ENCODE assay signal across 27 cellular contexts in genomic region chr3:9198261-9198660, GRCh38.
"Had no signal": no experiment of that assay in that cellular context is flagged by ENCODE, and none has a peak within 500 bp of the region (broad histone marks: within the 10 kb centered on the region; RNA-seq: fewer than 3 reads in every experiment).

No MANE protein-coding gene starts in this region.

- H3K27me3 ChIP-seq: body of pancreas, esophagus squamous epithelium, right atrium auricular region, uterus had no signal

- H3K9me3 ChIP-seq: body of pancreas, esophagus squamous epithelium, right atrium auricular region, thoracic aorta, uterus had no signal

- H3K9me3 Mint-ChIP-seq: activated naive CD4-positive, alpha-beta T cell treated with anti-CD3 and anti-CD28 coated beads, Interleukin-2, amount 50 U/mL, for 24 hours; activated naive CD8-positive, alpha-beta T cell treated with anti-CD3 and anti-CD28 coated beads, Interleukin-2, amount 50 U/mL, for 24 hours; activated T-helper 2 cell treated with anti-CD3 and anti-CD28 coated beads, Interferon-gamma antibody, Interleukin-2, Interleukin-4, amounts not matched to agents 10 μg/mL and 5 μg/mL and 100 μg/mL, durations not matched to agents 14 hours and 24 hours and 36 hours; type B pancreatic cell had no signal

- H3K36me3 Mint-ChIP-seq: activated CD8-positive, alpha-beta memory T cell treated with anti-CD3 and anti-CD28 coated beads, Interleukin-2, amount 10 ng/mL, durations not matched to agents 7 days and 5 days; activated naive CD4-positive, alpha-beta T cell treated with anti-CD3 and anti-CD28 coated beads, Interleukin-2, amount 50 U/mL, for 24 hours; naive B cell had no signal

- DNase-seq: activated CD4-positive, alpha-beta T cell treated with anti-CD3 and anti-CD28 coated beads for 36 hours; activated CD4-positive, CD25-positive, alpha-beta regulatory T cell; activated CD8-positive, alpha-beta memory T cell treated with anti-CD3 and anti-CD28 coated beads, Interleukin-2, amount 10 ng/mL, durations not matched to agents 7 days and 5 days; activated CD8-positive, alpha-beta T cell treated with anti-CD3 and anti-CD28 coated beads, Interleukin-2, amount 10 ng/mL, durations not matched to agents 7 days and 5 days; activated naive CD8-positive, alpha-beta T cell treated with anti-CD3 and anti-CD28 coated beads, Interleukin-2, amount 50 U/mL, for 24 hours; activated T-cell treated with anti-CD3 and anti-CD28 coated beads, Interleukin-2, amount 50 U/mL, for 48 hours; body of pancreas; esophagus squamous epithelium; foreskin melanocyte; islet precursor cell; left cardiac atrium; mammary epithelial cell; naive B cell; nephron progenitor cell; stimulated activated CD4-positive, alpha-beta T cell treated with anti-CD3 and anti-CD28 coated beads, Interleukin-15, amount 100 ng/mL, for 24 hours; stimulated activated CD4-positive, alpha-beta T cell treated with anti-CD3 and anti-CD28 coated beads, Interleukin-2, amount 100 ng/mL, for 24 hours; stimulated activated naive CD4-positive, alpha-beta T cell; T-helper 2 cell; uterus had no signal

- H3K27ac Mint-ChIP-seq: activated CD4-positive, alpha-beta T cell treated with anti-CD3 and anti-CD28 coated beads for 36 hours; activated CD8-positive, alpha-beta memory T cell treated with anti-CD3 and anti-CD28 coated beads, Interleukin-2, amount 10 ng/mL, durations not matched to agents 7 days and 5 days; activated CD8-positive, alpha-beta T cell treated with anti-CD3 and anti-CD28 coated beads, Interleukin-2, amount 10 ng/mL, durations not matched to agents 7 days and 5 days; activated naive CD4-positive, alpha-beta T cell treated with anti-CD3 and anti-CD28 coated beads, Interleukin-2, amount 50 U/mL, for 24 hours; activated naive CD8-positive, alpha-beta T cell treated with anti-CD3 and anti-CD28 coated beads, Interleukin-2, amount 50 U/mL, for 24 hours; activated T-helper 2 cell treated with anti-CD3 and anti-CD28 coated beads, Interferon-gamma antibody, Interleukin-2, Interleukin-4, amounts not matched to agents 10 μg/mL and 5 μg/mL and 100 μg/mL, durations not matched to agents 14 hours and 24 hours and 36 hours; type B pancreatic cell had no signal

- H3K4me1 ChIP-seq: body of pancreas, right atrium auricular region, uterus had no signal

- H3K27ac ChIP-seq: body of pancreas, cardiac muscle cell, coronary artery, epithelial cell of prostate, esophagus squamous epithelium, right atrium auricular region, thoracic aorta, uterus had no signal

- H3K27me3 Mint-ChIP-seq: activated CD4-positive, alpha-beta T cell treated with anti-CD3 and anti-CD28 coated beads for 36 hours; activated naive CD4-positive, alpha-beta T cell treated with anti-CD3 and anti-CD28 coated beads, Interleukin-2, amount 50 U/mL, for 24 hours; activated naive CD8-positive, alpha-beta T cell treated with anti-CD3 and anti-CD28 coated beads, Interleukin-2, amount 50 U/mL, for 24 hours; type B pancreatic cell had no signal

- H3K4me1 Mint-ChIP-seq: activated CD4-positive, alpha-beta T cell treated with anti-CD3 and anti-CD28 coated beads for 36 hours; activated CD8-positive, alpha-beta memory T cell treated with anti-CD3 and anti-CD28 coated beads, Interleukin-2, amount 10 ng/mL, durations not matched to agents 7 days and 5 days; activated naive CD4-positive, alpha-beta T cell treated with anti-CD3 and anti-CD28 coated beads, Interleukin-2, amount 50 U/mL, for 24 hours; activated naive CD8-positive, alpha-beta T cell treated with anti-CD3 and anti-CD28 coated beads, Interleukin-2, amount 50 U/mL, for 24 hours; naive B cell had no signal

- H3K4me3 Mint-ChIP-seq: activated CD4-positive, alpha-beta T cell treated with anti-CD3 and anti-CD28 coated beads for 36 hours; activated CD8-positive, alpha-beta memory T cell treated with anti-CD3 and anti-CD28 coated beads, Interleukin-2, amount 10 ng/mL, durations not matched to agents 7 days and 5 days; activated CD8-positive, alpha-beta T cell treated with anti-CD3 and anti-CD28 coated beads, Interleukin-2, amount 10 ng/mL, durations not matched to agents 7 days and 5 days; activated naive CD4-positive, alpha-beta T cell treated with anti-CD3 and anti-CD28 coated beads, Interleukin-2, amount 50 U/mL, for 24 hours; activated naive CD8-positive, alpha-beta T cell treated with anti-CD3 and anti-CD28 coated beads, Interleukin-2, amount 50 U/mL, for 24 hours; naive B cell; nephron progenitor cell; type B pancreatic cell had no signal

- ATAC-seq: activated CD4-positive, alpha-beta T cell treated with anti-CD3 and anti-CD28 coated beads for 36 hours; activated CD8-positive, alpha-beta memory T cell treated with anti-CD3 and anti-CD28 coated beads, Interleukin-2, amount 10 ng/mL, durations not matched to agents 7 days and 5 days; activated CD8-positive, alpha-beta T cell treated with anti-CD3 and anti-CD28 coated beads, Interleukin-2, amount 10 ng/mL, durations not matched to agents 7 days and 5 days; activated naive CD8-positive, alpha-beta T cell treated with anti-CD3 and anti-CD28 coated beads, Interleukin-2, amount 50 U/mL, for 24 hours; body of pancreas had no signal

- H3K4me3 ChIP-seq: body of pancreas, cardiac muscle cell, coronary artery, esophagus squamous epithelium, right atrium auricular region, thoracic aorta, uterus had no signal

- H3K36me3 ChIP-seq: cardiac muscle cell, esophagus squamous epithelium, right atrium auricular region, thoracic aorta, uterus had no signal
